Comparison of ENCODE assay signal across 14 cellular contexts in the genomic region with DNA sequence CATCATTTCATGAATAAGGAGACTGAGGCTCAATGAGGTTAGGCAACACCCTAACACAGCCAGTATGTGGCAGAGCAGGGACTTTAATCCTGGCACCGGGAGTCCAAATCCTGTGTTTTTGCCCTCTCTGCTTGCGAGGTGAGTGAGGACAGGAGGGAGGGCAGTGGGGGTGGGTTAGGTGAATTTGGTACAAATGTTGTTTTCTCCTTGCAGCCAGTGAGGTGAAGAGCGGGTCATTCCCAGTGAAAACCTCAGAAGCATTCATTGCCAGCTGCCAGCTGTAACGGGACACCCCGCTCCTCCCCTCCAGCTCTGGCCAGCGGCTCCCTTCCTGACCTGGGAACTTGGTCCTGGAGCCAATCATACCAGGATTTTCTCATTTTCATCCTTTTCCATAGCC. TPM values are rescaled to one million over a fixed set of nuclear protein-coding genes. Genes with fewer than 3 reads are reported as not detected.
DNase-seq lines count a peak whose midpoint lies in the region; ATAC-seq, FAIRE-seq and TF ChIP-seq lines count a peak whose summit lies in the region.
"Had no signal": no experiment of that assay in that cellular context is flagged by ENCODE, and none has a peak within 500 bp of the region (broad histone marks: within the 10 kb centered on the region; RNA-seq: fewer than 3 reads in every experiment).

No MANE protein-coding gene starts in this region.

- H3K4me3 ChIP-seq in ovary: no peak overlapping the region

- peaks cover 3% of the 10 kb centered on the region for H3K4me1 ChIP-seq in ovary (ENCODE audit: insufficient read depth)

- DNase-seq in DMS 273 treated with DMSO at 0.1 percent for 48 hours (lab: John Stamatoyannopoulos, UW) (peak; percentile 84), RCC 7860 (ENCODE audit: low spot score) (no peak), fibroblast of gingiva (ENCODE audit: low read depth) (peak; percentile 62), ovary (peak in 3 of 5 donors; percentile 13 to 65 (median 40)), NCI-H1930 (lab: John Stamatoyannopoulos, UW) (no peak), kidney glomerular epithelial cell (lab: John Stamatoyannopoulos, UW) (no peak)
- DNase-seq: activated CD4-positive, alpha-beta T cell treated with anti-CD3 and anti-CD28 coated beads, Interleukin-2, amount 50 U/mL, for 1 hour; activated gamma-delta T cell; cortex of kidney; HFFc6; T-helper 1 cell; trophoblast cell had no signal

- no peak for TF ChIP-seq CTCF in ovary (IDR thresholded peaks at IDR 0.05)

- WGBS in ovary, 3 donors: 9 to 28% (median 11%) methylated on average over 6 of the region's 6 CpGs

- H3K27me3 ChIP-seq in ovary: no peaks in the 10 kb centered on the region

- no peak for TF ChIP-seq EP300 in ovary (IDR thresholded peaks at IDR 0.05)

- no peak overlapping the region for H3K27ac ChIP-seq in ovary

- FAIRE-seq in RCC 7860 (lab: Jason Lieb, UNC): peak; percentile 30

- H3K9me3 ChIP-seq in ovary: no peaks in the 10 kb centered on the region

- ATAC-seq in GM18909 (IDR thresholded peaks at IDR 0.05; ENCODE audit: poor library complexity, unreplicated experiment) (no peak), GM19397 (IDR thresholded peaks at IDR 0.05; ENCODE audit: unreplicated experiment) (no peak)

- H3K36me3 ChIP-seq in ovary: no peaks in the 10 kb centered on the region

- intact Hi-C loops in ovary (cut with DNase I): no loop called here

- TF ChIP-seq POLR2A in ovary (IDR thresholded peaks at IDR 0.05): no peak

RNA-seq across cellular contexts. Expression of gene RAB6B, which starts 45.7 kb away (rescaled TPM):
- 1 to 10 TPM in 5 of 7 donors, under 1 TPM in 2; 0.50 to 6.0 (median 3.9) TPM for total RNA-seq in ovary
- polyA plus RNA-seq in ovary: 1 to 10 TPM; 1.7 to 9.1 TPM

Comparison
In these comparisons a context has a peak if more than half of its experiments do, and no peak if none do; other contexts are left out.
1. DNase-seq: peak in DMS 273 treated with DMSO at 0.1 percent for 48 hours (single experiment), fibroblast of gingiva (single experiment) and ovary (3 of 5); none in RCC 7860 (single experiment), NCI-H1930 (0 of 2) and kidney glomerular epithelial cell (single experiment).